In the genomic region with DNA sequence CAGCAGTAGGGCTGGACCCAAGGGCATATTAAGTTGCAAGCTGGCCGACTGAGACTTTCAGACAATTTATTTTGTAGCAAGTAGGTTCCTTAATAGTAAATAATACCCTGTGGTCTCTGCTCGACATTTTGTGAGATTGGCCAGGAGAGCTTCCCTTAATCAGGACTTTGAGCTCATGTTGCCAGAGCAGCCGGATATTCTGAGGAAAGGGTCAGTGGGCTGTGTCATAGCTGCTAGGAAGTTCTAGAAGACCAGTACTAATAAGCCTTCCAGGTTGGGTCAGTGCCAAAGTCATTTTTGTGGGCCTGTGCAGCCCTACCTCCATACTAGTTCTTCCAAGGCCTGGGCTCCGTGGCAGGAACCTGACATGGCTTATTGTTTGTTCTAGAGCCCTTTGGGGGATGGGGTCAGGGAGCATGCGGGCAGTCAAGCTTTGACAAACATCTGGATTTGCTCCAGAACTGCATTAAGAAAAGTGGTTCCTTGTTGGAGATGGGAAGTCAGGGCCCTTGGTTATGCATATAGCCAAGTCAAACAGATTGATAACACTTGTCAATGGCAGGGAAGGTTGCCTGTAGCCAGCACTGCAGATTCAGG, we compare ENCODE assay signal across 10 cellular contexts. TPM values are rescaled to one million over a fixed set of nuclear protein-coding genes. Genes with fewer than 3 reads are reported as not detected.
A peak's percentile ranks its signal among the peaks of the same experiment; 100 is the strongest.
DNase-seq lines count a peak whose midpoint lies in the region; ATAC-seq and TF ChIP-seq lines count a peak whose summit lies in the region.
"Had no signal": no experiment of that assay in that cellular context is flagged by ENCODE, and none has a peak within 500 bp of the region (broad histone marks: within the 10 kb centered on the region; RNA-seq: fewer than 3 reads in every experiment).

No MANE protein-coding gene starts in this region.

- no peak for TF ChIP-seq RAD21 in Ishikawa (IDR thresholded peaks at IDR 0.05; ENCODE audit: low read depth)

- peaks cover 35% of the 10 kb centered on the region for H3K36me3 Mint-ChIP-seq in central memory CD8-positive, alpha-beta T cell (ENCODE audit: insufficient read depth)
- H3K36me3 Mint-ChIP-seq in stimulated activated effector memory CD8-positive, alpha-beta T cell treated with anti-CD3 and anti-CD28 coated beads, Interleukin-12 subunit alpha, Interleukin-12 subunit beta, amount 100 ng/mL, for 72 hours = peaks cover 100% of the 10 kb centered on the region

- peaks cover 46 to 72% of the 10 kb centered on the region in 2 donors for H3K4me1 ChIP-seq in left lung

- TF ChIP-seq CTCF in left lung (IDR thresholded peaks at IDR 0.05) = no peak

- no peak for TF ChIP-seq EP300 in Ishikawa (IDR thresholded peaks at IDR 0.05; ENCODE audit: borderline replicate concordance)

- no peak overlapping the region for H3K4me3 ChIP-seq in left lung

- H3K27me3 ChIP-seq in left lung = no peaks in the 10 kb centered on the region

- no peak overlapping the region for H3K4me3 Mint-ChIP-seq in central memory CD8-positive, alpha-beta T cell
- H3K4me3 Mint-ChIP-seq in stimulated activated effector memory CD8-positive, alpha-beta T cell treated with anti-CD3 and anti-CD28 coated beads, Interleukin-12 subunit alpha, Interleukin-12 subunit beta, amount 100 ng/mL, for 72 hours = peak overlapping the region; percentile 76

- no peak for ATAC-seq in central memory CD8-positive, alpha-beta T cell (replicated peaks; ENCODE audit: extremely low read depth, poor library complexity, severe bottlenecking)
- ATAC-seq in left lung = peak; percentile 46
- no peak for ATAC-seq in stimulated activated effector memory CD8-positive, alpha-beta T cell treated with anti-CD3 and anti-CD28 coated beads, Interleukin-12 subunit alpha, Interleukin-12 subunit beta, amount 100 ng/mL, for 72 hours
- no peak for ATAC-seq in HG02970 (IDR thresholded peaks at IDR 0.05; ENCODE audit: low FRiP score, unreplicated experiment)
- ATAC-seq in HG02884 (IDR thresholded peaks at IDR 0.05; ENCODE audit: unreplicated experiment) = no peak
- no peak for ATAC-seq in GM19397 (IDR thresholded peaks at IDR 0.05; ENCODE audit: unreplicated experiment)

- H3K9me3 ChIP-seq in left lung = no peaks in the 10 kb centered on the region

- H3K9me3 Mint-ChIP-seq in central memory CD8-positive, alpha-beta T cell = no peaks in the 10 kb centered on the region
- no peaks in the 10 kb centered on the region for H3K9me3 Mint-ChIP-seq in stimulated activated effector memory CD8-positive, alpha-beta T cell treated with anti-CD3 and anti-CD28 coated beads, Interleukin-12 subunit alpha, Interleukin-12 subunit beta, amount 100 ng/mL, for 72 hours

- H3K36me3 ChIP-seq in left lung = peaks cover 0 to 63% of the 10 kb centered on the region in 2 donors

- intact Hi-C loops in left lung (cut with DNase I) = no loop called here

- H3K4me1 Mint-ChIP-seq in central memory CD8-positive, alpha-beta T cell = peaks cover 81% of the 10 kb centered on the region
- H3K4me1 Mint-ChIP-seq in stimulated activated effector memory CD8-positive, alpha-beta T cell treated with anti-CD3 and anti-CD28 coated beads, Interleukin-12 subunit alpha, Interleukin-12 subunit beta, amount 100 ng/mL, for 72 hours = peaks cover 70% of the 10 kb centered on the region

- H3K27ac Mint-ChIP-seq in central memory CD8-positive, alpha-beta T cell (ENCODE audit: low read depth) = peak overlapping the region; percentile 41
- H3K27ac Mint-ChIP-seq in stimulated activated effector memory CD8-positive, alpha-beta T cell treated with anti-CD3 and anti-CD28 coated beads, Interleukin-12 subunit alpha, Interleukin-12 subunit beta, amount 100 ng/mL, for 72 hours = peak overlapping the region; percentile 54

- no peaks in the 10 kb centered on the region for H3K27me3 Mint-ChIP-seq in central memory CD8-positive, alpha-beta T cell

- DNase-seq in central memory CD8-positive, alpha-beta T cell (ENCODE audit: low spot score in 2 of 2) = no peak
- peak in 1 of 2 donors; percentile 35 for DNase-seq in left lung
- no peak for DNase-seq in stimulated activated effector memory CD8-positive, alpha-beta T cell treated with anti-CD3 and anti-CD28 coated beads, Interleukin-12 subunit alpha, Interleukin-12 subunit beta, amount 100 ng/mL, for 72 hours (ENCODE audit: low spot score in 2 of 2)
- no peak for DNase-seq in NCI-H510A treated with DMSO at 0.1 percent for 48 hours (lab: John Stamatoyannopoulos, UW)
- DNase-seq: activated CD8-positive, alpha-beta memory T cell treated with anti-CD3 and anti-CD28 coated beads, Interleukin-2, amount 50 U/mL, for 48 hours; NCI-H1105 treated with DMSO at 0.1 percent for 48 hours had no signal

- H3K27ac ChIP-seq in left lung = peak overlapping the region; percentile 20 to 39

TF ChIP-seq in Ishikawa, 13 proteins besides CTCF, POLR2A, EP300 and RAD21:
- TF ChIP-seq NFIC (IDR thresholded peaks at IDR 0.05) = 0 out of 2 replicates have a peak, but pooled peaks have one; percentile 13
- TF ChIP-seq, protein P1, sequence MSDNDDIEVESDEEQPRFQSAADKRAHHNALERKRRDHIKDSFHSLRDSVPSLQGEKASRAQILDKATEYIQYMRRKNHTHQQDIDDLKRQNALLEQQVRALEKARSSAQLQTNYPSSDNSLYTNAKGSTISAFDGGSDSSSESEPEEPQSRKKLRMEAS (IDR thresholded peaks at IDR 0.05) = no peak
TF ChIP-seq in Ishikawa: peak in this region for 1.

RNA-seq across cellular contexts. Expression of a gene that starts 7.5 kb away (rescaled TPM):
- total RNA-seq in left lung = 10 to 100 TPM; 87.6 to 99.6 TPM

RNA-seq across cellular contexts. Expression of a gene that starts 34.3 kb away (rescaled TPM):
- 10 to 100 TPM; 14.4 to 17.8 TPM for total RNA-seq in left lung
